In genomic region chr2:161681043-161681442, GRCh38 we compare ENCODE assay signal across 1 cellular context.
TF ChIP-seq lines count a peak whose summit lies in the region.

No MANE protein-coding gene starts in this region.

TF ChIP-seq in GM23338, 12 proteins besides CTCF, POLR2A, EP300 and RAD21 (continued from another document):
- TF ChIP-seq, protein P1, sequence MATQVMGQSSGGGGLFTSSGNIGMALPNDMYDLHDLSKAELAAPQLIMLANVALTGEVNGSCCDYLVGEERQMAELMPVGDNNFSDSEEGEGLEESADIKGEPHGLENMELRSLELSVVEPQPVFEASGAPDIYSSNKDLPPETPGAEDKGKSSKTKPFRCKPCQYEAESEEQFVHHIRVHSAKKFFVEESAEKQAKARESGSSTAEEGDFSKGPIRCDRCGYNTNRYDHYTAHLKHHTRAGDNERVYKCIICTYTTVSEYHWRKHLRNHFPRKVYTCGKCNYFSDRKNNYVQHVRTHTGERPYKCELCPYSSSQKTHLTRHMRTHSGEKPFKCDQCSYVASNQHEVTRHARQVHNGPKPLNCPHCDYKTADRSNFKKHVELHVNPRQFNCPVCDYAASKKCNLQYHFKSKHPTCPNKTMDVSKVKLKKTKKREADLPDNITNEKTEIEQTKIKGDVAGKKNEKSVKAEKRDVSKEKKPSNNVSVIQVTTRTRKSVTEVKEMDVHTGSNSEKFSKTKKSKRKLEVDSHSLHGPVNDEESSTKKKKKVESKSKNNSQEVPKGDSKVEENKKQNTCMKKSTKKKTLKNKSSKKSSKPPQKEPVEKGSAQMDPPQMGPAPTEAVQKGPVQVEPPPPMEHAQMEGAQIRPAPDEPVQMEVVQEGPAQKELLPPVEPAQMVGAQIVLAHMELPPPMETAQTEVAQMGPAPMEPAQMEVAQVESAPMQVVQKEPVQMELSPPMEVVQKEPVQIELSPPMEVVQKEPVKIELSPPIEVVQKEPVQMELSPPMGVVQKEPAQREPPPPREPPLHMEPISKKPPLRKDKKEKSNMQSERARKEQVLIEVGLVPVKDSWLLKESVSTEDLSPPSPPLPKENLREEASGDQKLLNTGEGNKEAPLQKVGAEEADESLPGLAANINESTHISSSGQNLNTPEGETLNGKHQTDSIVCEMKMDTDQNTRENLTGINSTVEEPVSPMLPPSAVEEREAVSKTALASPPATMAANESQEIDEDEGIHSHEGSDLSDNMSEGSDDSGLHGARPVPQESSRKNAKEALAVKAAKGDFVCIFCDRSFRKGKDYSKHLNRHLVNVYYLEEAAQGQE (IDR thresholded peaks at IDR 0.05; ENCODE audit: unreplicated experiment), result no peak
- TF ChIP-seq CREB1 (CRISPR knock-in tag; IDR thresholded peaks at IDR 0.05; ENCODE audit: low read depth) (no peak), EZH2phosphoT487 (IDR thresholded peaks at IDR 0.05; ENCODE audit: unreplicated experiment) (no peak), JUNB (IDR thresholded peaks at IDR 0.05; ENCODE audit: unreplicated experiment) (no peak), NANOG (IDR thresholded peaks at IDR 0.05; ENCODE audit: borderline replicate concordance) (no peak), ZNF114 (CRISPR knock-in tag; IDR thresholded peaks at IDR 0.05) (no peak), ZNF462 (CRISPR knock-in tag; IDR thresholded peaks at IDR 0.05) (no peak), ZNF331 (CRISPR knock-in tag; IDR thresholded peaks at IDR 0.05; ENCODE audit: low read depth) (no peak), POLR2AphosphoS5 (IDR thresholded peaks at IDR 0.05; ENCODE audit: low read depth) (no peak)
